In genomic region chr11:68039526-68040086, GRCh38 we compare ENCODE assay signal across 1 cellular context.
TF ChIP-seq lines count a peak whose summit lies in the region.

No MANE protein-coding gene starts in this region.

TF ChIP-seq in IMR-90, 13 proteins besides CTCF, POLR2A, EP300 and RAD21:
- TF ChIP-seq RFX5 (IDR thresholded peaks at IDR 0.05; ENCODE audit: low read depth, low read length) (no peak), ELK1 (IDR thresholded peaks at IDR 0.05; ENCODE audit: borderline replicate concordance, low read depth, low read length) (no peak), BHLHE40 (IDR thresholded peaks at IDR 0.05; ENCODE audit: low read depth, low read length) (no peak), FOS (IDR thresholded peaks at IDR 0.05; ENCODE audit: low read depth, low read length) (no peak), NFE2L2 (IDR thresholded peaks at IDR 0.05; ENCODE audit: low read depth, low read length) (no peak), MAFK (IDR thresholded peaks at IDR 0.05; ENCODE audit: low read depth, low read length) (no peak), CHD1 (IDR thresholded peaks at IDR 0.05; ENCODE audit: low read depth, low read length) (no peak), MXI1 (IDR thresholded peaks at IDR 0.05; ENCODE audit: borderline replicate concordance, low read depth, low read length) (no peak), MAZ (IDR thresholded peaks at IDR 0.05; ENCODE audit: borderline replicate concordance, low read depth, low read length) (no peak), USF2 (IDR thresholded peaks at IDR 0.05; ENCODE audit: low read depth, low read length) (no peak)
TF ChIP-seq in IMR-90: peak in this region for 0.
